In the genomic region with DNA sequence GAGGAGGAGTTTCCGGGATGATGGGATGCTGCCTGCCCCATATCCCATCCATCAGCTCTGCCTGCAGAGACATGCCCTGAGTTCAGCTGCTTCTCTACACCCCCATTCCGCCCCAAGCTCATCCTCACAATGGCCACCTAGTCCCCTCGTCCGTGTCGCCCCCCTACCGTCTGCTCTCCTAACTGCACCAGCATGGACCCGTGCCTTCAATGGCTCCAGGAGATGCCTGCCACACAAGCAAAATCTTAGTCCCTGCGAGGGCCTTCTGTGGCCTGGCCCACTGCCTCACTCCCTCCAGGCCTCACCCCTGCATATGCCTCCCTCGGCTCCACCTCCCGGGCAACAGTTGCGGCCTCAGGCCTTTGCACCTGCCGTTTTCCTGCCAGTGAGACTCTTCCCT, we compare ENCODE assay signal across 22 cellular contexts. TPM values are rescaled to one million over a fixed set of nuclear protein-coding genes. Genes with fewer than 3 reads are reported as not detected.
DNase-seq lines count a peak whose midpoint lies in the region; ATAC-seq and TF ChIP-seq lines count a peak whose summit lies in the region.
"Had no signal": no experiment of that assay in that cellular context is flagged by ENCODE, and none has a peak within 500 bp of the region (broad histone marks: within the 10 kb centered on the region; RNA-seq: fewer than 3 reads in every experiment).

No MANE protein-coding gene starts in this region.

- H2AFZ ChIP-seq in OCI-LY1 (ENCODE audit: low read length): no peak overlapping the region

- H3K9me2 ChIP-seq in OCI-LY1 (ENCODE audit: low read depth, low read length): no peaks in the 10 kb centered on the region

- H3K36me3 Mint-ChIP-seq in stimulated activated naive B cell treated with anti-CD40 and anti-IgM and Interleukin-4, amounts not matched to agents 10 μg/mL and 1 μg/mL and 100 μg/mL, for 72 hours: peaks cover 0 to 6% of the 10 kb centered on the region in 2 donors

- H3K27ac ChIP-seq in right cardiac atrium (ENCODE audit: low read length): no peak overlapping the region
- H3K27ac ChIP-seq in OCI-LY1 (ENCODE audit: low read depth, low read length, poor library complexity, severe bottlenecking): no peak overlapping the region
- no peak overlapping the region for H3K27ac ChIP-seq in foreskin keratinocyte
- H3K27ac ChIP-seq: BLaER1, testis, vagina had no signal

- H3K4me2 ChIP-seq in OCI-LY1 (ENCODE audit: low read length): no peak overlapping the region
- H3K4me2 ChIP-seq: BLaER1 had no signal

- peaks cover 10% of the 10 kb centered on the region; the same call in 1 of the 2 replicates for H3K36me3 ChIP-seq in OCI-LY1 (ENCODE audit: insufficient read depth, low read length)

- H4K20me1 ChIP-seq in OCI-LY1 (ENCODE audit: insufficient read depth, low read length): no peaks in the 10 kb centered on the region

- no peak overlapping the region for H3K9ac ChIP-seq in OCI-LY1 (ENCODE audit: low read length)
- H3K9ac ChIP-seq: BLaER1 had no signal

- no peaks in the 10 kb centered on the region for H3K9me3 ChIP-seq in right cardiac atrium (ENCODE audit: control insufficient read depth, low read length)
- no peaks in the 10 kb centered on the region for H3K9me3 ChIP-seq in OCI-LY1 (ENCODE audit: low read length)
- H3K9me3 ChIP-seq: BLaER1, psoas muscle, testis, vagina had no signal

- H3K27me3 ChIP-seq in right cardiac atrium (ENCODE audit: control insufficient read depth, insufficient read depth): no peaks in the 10 kb centered on the region
- H3K27me3 ChIP-seq in OCI-LY1 (ENCODE audit: insufficient read depth, low read length): peaks cover 10% of the 10 kb centered on the region; the same call in 1 of the 2 replicates
- H3K27me3 ChIP-seq in foreskin keratinocyte: no peaks in the 10 kb centered on the region
- H3K27me3 ChIP-seq: BLaER1, testis, vagina had no signal

- H3K4me1 ChIP-seq in right cardiac atrium (ENCODE audit: control insufficient read depth, insufficient read depth, low read length) (peaks cover 4% of the 10 kb centered on the region), OCI-LY1 (ENCODE audit: insufficient read depth, low read length, severe bottlenecking) (peaks cover 18% of the 10 kb centered on the region), foreskin keratinocyte (peaks cover 5% of the 10 kb centered on the region)

- H3K4me3 ChIP-seq in right cardiac atrium (ENCODE audit: low read length) (no peak overlapping the region), OCI-LY1 (ENCODE audit: low read depth, low read length, poor library complexity, severe bottlenecking) (no peak overlapping the region)
- H3K4me3 ChIP-seq: BLaER1, psoas muscle, testis, vagina had no signal

- H3K4me1 Mint-ChIP-seq in stimulated activated naive B cell treated with anti-CD40 and anti-IgM and Interleukin-4, amounts not matched to agents 10 μg/mL and 1 μg/mL and 100 μg/mL, for 72 hours: peaks cover 8 to 21% of the 10 kb centered on the region in 2 donors

- 88% methylated on average over 12 of the region's 12 CpGs for WGBS in right cardiac atrium

- H3K9me3 Mint-ChIP-seq in stimulated activated naive B cell treated with anti-CD40 and anti-IgM and Interleukin-4, amounts not matched to agents 10 μg/mL and 1 μg/mL and 100 μg/mL, for 72 hours: no peaks in the 10 kb centered on the region
- H3K9me3 Mint-ChIP-seq: activated CD8-positive, alpha-beta T cell treated with anti-CD3 and anti-CD28 coated beads for 36 hours; H9 had no signal

- intact Hi-C loops in right cardiac atrium (cut with DNase I): loop anchor here in 1 of 4 donors (5.0 to 10.0 kb wide), 2 partner anchors 73 to 126 kb away; no protein-coding TSS in a partner anchor
- intact Hi-C loops in Right ventricle myocardium superior (cut with DNase I): loop anchor here (5.0 to 10.0 kb wide), 2 partner anchors 56 to 123 kb away; a partner anchor contains a TSS

- no peaks in the 10 kb centered on the region for H3K79me2 ChIP-seq in OCI-LY1 (ENCODE audit: insufficient read depth, low read length)

- no peaks in the 10 kb centered on the region for H3K27me3 Mint-ChIP-seq in stimulated activated naive B cell treated with anti-CD40 and anti-IgM and Interleukin-4, amounts not matched to agents 10 μg/mL and 1 μg/mL and 100 μg/mL, for 72 hours
- H3K27me3 Mint-ChIP-seq: activated CD8-positive, alpha-beta T cell treated with anti-CD3 and anti-CD28 coated beads for 36 hours had no signal

- peak in 2 of 3 donors; percentile 25 to 33 for DNase-seq in right cardiac atrium
- DNase-seq in Right ventricle myocardium superior: no peak
- DNase-seq in foreskin keratinocyte: peak; percentile 47 to 51
- no peak for DNase-seq in stimulated activated naive B cell treated with anti-CD40 and anti-IgM and Interleukin-4, amounts not matched to agents 10 μg/mL and 1 μg/mL and 100 μg/mL, for 72 hours
- no peak for DNase-seq in GM10266 (ENCODE audit: extremely low spot score)
- no peak for DNase-seq in mucosa of gallbladder (ENCODE audit: low spot score)
- DNase-seq in activated CD4-positive, alpha-beta T cell treated with anti-CD3 and anti-CD28 coated beads, Interleukin-2, amount 50 U/mL, for 48 hours: no peak
- DNase-seq: activated CD8-positive, alpha-beta T cell treated with anti-CD3 and anti-CD28 coated beads for 36 hours; DMS 273 treated with DMSO at 0.1 percent for 48 hours; H9; mesenchymal stem cell; NCI-H187; NCI-H446; psoas muscle; stimulated activated CD4-positive, alpha-beta T cell treated with anti-CD3 and anti-CD28 coated beads, Interleukin-1b, Interleukin-23, amount 100 ng/mL, for 48 hours; T-helper 9 cell; testis had no signal

- TF ChIP-seq CTCF in OCI-LY1 (IDR thresholded peaks at IDR 0.05; ENCODE audit: low read length): peak; percentile 19; the same call in 1 of the 2 replicates
- TF ChIP-seq CTCF in foreskin keratinocyte (conservative IDR thresholded peaks at IDR 0.05): peak; percentile 48
- TF ChIP-seq CTCF in GM10266 (IDR thresholded peaks at IDR 0.05; ENCODE audit: control insufficient read depth, insufficient read depth, low read depth, missing control alignments): no peak

- H3K27ac Mint-ChIP-seq in stimulated activated naive B cell treated with anti-CD40 and anti-IgM and Interleukin-4, amounts not matched to agents 10 μg/mL and 1 μg/mL and 100 μg/mL, for 72 hours: peak overlapping the region; percentile 26
- H3K27ac Mint-ChIP-seq: H9 had no signal

- no peak overlapping the region for H3K4me3 Mint-ChIP-seq in stimulated activated naive B cell treated with anti-CD40 and anti-IgM and Interleukin-4, amounts not matched to agents 10 μg/mL and 1 μg/mL and 100 μg/mL, for 72 hours
- H3K4me3 Mint-ChIP-seq: activated CD8-positive, alpha-beta T cell treated with anti-CD3 and anti-CD28 coated beads for 36 hours; H9 had no signal

- H3F3A ChIP-seq in OCI-LY1 (ENCODE audit: insufficient read depth, low read length): no peaks in the 10 kb centered on the region

- ATAC-seq in right cardiac atrium (no peak), Right ventricle myocardium superior (ENCODE audit: poor library complexity) (no peak), foreskin keratinocyte (peak; percentile 45)
- no peak for ATAC-seq in stimulated activated naive B cell treated with anti-CD40 and anti-IgM and Interleukin-4, amounts not matched to agents 10 μg/mL and 1 μg/mL and 100 μg/mL, for 72 hours (replicated peaks)
- ATAC-seq: activated CD8-positive, alpha-beta T cell treated with anti-CD3 and anti-CD28 coated beads for 36 hours; psoas muscle had no signal

RNA-seq across cellular contexts. Expression of a gene that starts 1.8 kb away (rescaled TPM):
- 10 to 100 TPM; 21.2 to 29.2 (median 23.2) TPM for total RNA-seq in right cardiac atrium
- 24.6 TPM for polyA plus RNA-seq in right cardiac atrium
- 18.8 TPM for total RNA-seq in Right ventricle myocardium superior
- total RNA-seq in foreskin keratinocyte: 36.4 and 37.9 TPM in 2 replicates
- 39.8 and 44.7 TPM in 2 replicates for polyA plus RNA-seq in foreskin keratinocyte
- total RNA-seq in mucosa of gallbladder: 49.8 TPM

RNA-seq across cellular contexts. Expression of a gene that starts 2.6 kb away (rescaled TPM):
- total RNA-seq in right cardiac atrium (under 1 TPM in 2 of 4 donors, not detected in 2; 0.18 to 0.28 TPM), Right ventricle myocardium superior (0.16 TPM), foreskin keratinocyte (not detected in 2 replicates), mucosa of gallbladder (0.14 TPM)
- polyA plus RNA-seq in right cardiac atrium (0.09 TPM), foreskin keratinocyte (not detected in 2 replicates)
- total RNA-seq: activated CD8-positive, alpha-beta T cell treated with anti-CD3 and anti-CD28 coated beads for 36 hours; H9; RPMI7951; vagina had no signal
- polyA plus RNA-seq: neural cell had no signal

RNA-seq across cellular contexts. Expression of a gene that starts 16.5 kb away (rescaled TPM):
- total RNA-seq in right cardiac atrium: 10 to 100 TPM; 32.9 to 54.8 (median 49.0) TPM
- polyA plus RNA-seq in right cardiac atrium: 35.7 TPM
- total RNA-seq in Right ventricle myocardium superior: 45.0 TPM
- total RNA-seq in foreskin keratinocyte: 32.2 and 37.7 TPM in 2 replicates
- polyA plus RNA-seq in foreskin keratinocyte: 25.2 and 28.2 TPM in 2 replicates
- total RNA-seq in mucosa of gallbladder: 111 TPM

RNA-seq across cellular contexts. Expression of a gene that starts 42.1 kb away (rescaled TPM):
- total RNA-seq in right cardiac atrium (10 to 100 TPM; 19.0 to 22.1 (median 20.9) TPM), Right ventricle myocardium superior (28.9 TPM), foreskin keratinocyte (4.1 and 10.7 TPM in 2 replicates), mucosa of gallbladder (23.1 TPM)
- polyA plus RNA-seq in right cardiac atrium (32.2 TPM), foreskin keratinocyte (4.8 and 12.2 TPM in 2 replicates)
- total RNA-seq: H9, RPMI7951 had no signal
- polyA plus RNA-seq: neural cell had no signal

RNA-seq across cellular contexts. Expression of a gene that starts 47.0 kb away (rescaled TPM):
- total RNA-seq in right cardiac atrium (1 to 10 TPM in 2 of 4 donors, under 1 TPM in 2; 0.39 to 1.8 (median 0.89) TPM), Right ventricle myocardium superior (0.81 TPM), foreskin keratinocyte (0.07 and 0.14 TPM in 2 replicates), mucosa of gallbladder (3.6 TPM)
- polyA plus RNA-seq in right cardiac atrium (0.50 TPM), foreskin keratinocyte (0.22 and 0.28 TPM in 2 replicates)
- total RNA-seq: RPMI7951, vagina had no signal

Comparison
In these comparisons a context has a peak if more than half of its experiments do, and no peak if none do; other contexts are left out.
1. DNase-seq: peak in right cardiac atrium (2 of 3) and foreskin keratinocyte (2 of 2); none in Right ventricle myocardium superior (single experiment), stimulated activated naive B cell treated with anti-CD40 and anti-IgM and Interleukin-4, amounts not matched to agents 10 μg/mL and 1 μg/mL and 100 μg/mL, for 72 hours (single experiment), GM10266 (single experiment), mucosa of gallbladder (single experiment) and activated CD4-positive, alpha-beta T cell treated with anti-CD3 and anti-CD28 coated beads, Interleukin-2, amount 50 U/mL, for 48 hours (0 of 2).